ENCODE assay signal across 15 cellular contexts in genomic region chr18:59428018-59428417, GRCh38.
"Had no signal": no experiment of that assay in that cellular context is flagged by ENCODE, and none has a peak within 500 bp of the region (broad histone marks: within the 10 kb centered on the region; RNA-seq: fewer than 3 reads in every experiment).

No MANE protein-coding gene starts in this region.

- H3K27me3 ChIP-seq: esophagus muscularis mucosa, right lobe of liver, testis, transverse colon had no signal

- H3K27ac ChIP-seq: epithelial cell of prostate, esophagus muscularis mucosa, foreskin keratinocyte, parathyroid adenoma, prostate gland, right lobe of liver, testis, transverse colon had no signal

- H3K36me3 ChIP-seq: esophagus muscularis mucosa, prostate gland, right lobe of liver, transverse colon had no signal

- H3K9me3 ChIP-seq: esophagus muscularis mucosa, prostate gland, right lobe of liver, testis, transverse colon had no signal

- H3K4me3 ChIP-seq: esophagus muscularis mucosa, prostate gland, right lobe of liver, testis, transverse colon had no signal

- H3K4me1 ChIP-seq: esophagus muscularis mucosa, foreskin keratinocyte, parathyroid adenoma, prostate gland, right lobe of liver, testis, transverse colon had no signal

- DNase-seq: effector memory CD8-positive, alpha-beta T cell; foreskin keratinocyte; hypothalamus; mesendoderm; naive thymus-derived CD4-positive, alpha-beta T cell; nephron progenitor cell; right lobe of liver; stimulated activated CD4-positive, alpha-beta T cell treated with anti-CD3 and anti-CD28 coated beads, Interleukin-4, amount 100 ng/mL, for 24 hours; testis; transverse colon had no signal

- ATAC-seq: effector memory CD8-positive, alpha-beta T cell; foreskin keratinocyte; naive thymus-derived CD4-positive, alpha-beta T cell; right lobe of liver; stimulated activated memory B cell treated with anti-CD40 and anti-IgM and Interleukin-4, amounts not matched to agents 10 μg/mL and 1 μg/mL and 100 μg/mL, for 72 hours had no signal
